In the genomic region with DNA sequence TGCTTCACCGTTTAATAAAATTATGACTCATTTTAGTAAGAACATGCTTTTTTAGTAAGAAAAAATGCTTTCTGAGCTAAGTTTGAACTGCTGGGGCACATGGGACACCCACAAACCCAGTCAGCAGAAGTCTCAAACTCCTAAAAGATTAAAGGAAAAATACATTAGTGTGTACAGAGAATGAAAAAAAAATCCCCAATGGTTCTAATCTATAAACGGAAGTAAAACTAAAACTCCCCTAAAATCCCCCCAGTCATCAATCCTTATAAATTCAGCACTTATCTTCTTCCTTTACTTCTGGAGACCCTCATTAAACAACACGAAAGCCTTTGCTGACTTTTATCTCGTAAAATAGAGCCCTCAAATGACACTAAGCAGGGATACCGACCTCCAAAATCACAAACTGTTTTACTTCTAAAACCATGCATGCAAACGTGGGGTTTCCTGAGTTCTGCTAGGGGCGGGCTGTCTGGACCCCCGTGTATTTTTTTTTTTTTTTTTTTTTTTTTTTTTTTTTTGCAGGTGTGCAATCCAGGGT, we compare ENCODE assay signal across 8 cellular contexts. TPM values are rescaled to one million over a fixed set of nuclear protein-coding genes. Genes with fewer than 3 reads are reported as not detected.
DNase-seq lines count a peak whose midpoint lies in the region; ATAC-seq and TF ChIP-seq lines count a peak whose summit lies in the region.

No MANE protein-coding gene starts in this region.

- H3K18ac ChIP-seq in mesendoderm (ENCODE audit: low read length), result no peak overlapping the region

- no peak overlapping the region for H2AK5ac ChIP-seq in mesendoderm (ENCODE audit: low read length)

- no peak overlapping the region for H3K23ac ChIP-seq in mesendoderm (ENCODE audit: low read length)

- H3K9ac ChIP-seq in ES-I3 (ENCODE audit: low read depth, low read length) (peak overlapping the region; percentile 21), Karpas-422 (ENCODE audit: low read length) (peak overlapping the region; percentile 21; the same call in 1 of the 2 replicates), mesendoderm (ENCODE audit: low read length) (no peak overlapping the region)

- no peak overlapping the region for H3K56ac ChIP-seq in mesendoderm (ENCODE audit: low read length)

- no peak overlapping the region for H2BK120ac ChIP-seq in mesendoderm (ENCODE audit: low read depth, low read length)

- H3K79me2 ChIP-seq in Karpas-422 (ENCODE audit: low read length) (peaks cover 2% of the 10 kb centered on the region; the same call in 1 of the 2 replicates), mesendoderm (ENCODE audit: control insufficient read depth, insufficient read depth, low read length) (no peaks in the 10 kb centered on the region)

- no peaks in the 10 kb centered on the region for H3K9me2 ChIP-seq in Karpas-422 (replicated peaks; ENCODE audit: insufficient read depth, low read length)

- 6 to 9% (median 7%) methylated on average over 8 of the region's 8 CpGs for WGBS in ovary, 3 donors
- WGBS in mesendoderm (ENCODE audit: extremely low coverage, insufficient coverage, low lambda C conversion rate), result no CpG with 5 or more reads among the region's 8 CpGs

- no peak overlapping the region for H2BK5ac ChIP-seq in mesendoderm (ENCODE audit: low read length)

- no peaks in the 10 kb centered on the region for H3K79me1 ChIP-seq in mesendoderm (ENCODE audit: low read length)

- intact Hi-C loops in ovary (cut with DNase I), result no loop called here

- H3K9me3 ChIP-seq in ES-I3 (ENCODE audit: control insufficient read depth, insufficient read depth, low read length), result no peaks in the 10 kb centered on the region
- H3K9me3 ChIP-seq in Karpas-422 (ENCODE audit: low read length), result no peaks in the 10 kb centered on the region
- no peaks in the 10 kb centered on the region for H3K9me3 ChIP-seq in ovary

- no peak overlapping the region for H2AFZ ChIP-seq in Karpas-422 (ENCODE audit: low read length)

- no peak overlapping the region for H2BK15ac ChIP-seq in mesendoderm (replicated peaks; ENCODE audit: low read depth)

- DNase-seq in Karpas-422, result no peak
- peak in 1 of 2 donors; percentile 37 for DNase-seq in cardiac fibroblast (ENCODE audit: low read depth in 2 of 2)
- DNase-seq in ovary, result no peak
- DNase-seq in middle frontal gyrus (ENCODE audit: extremely low spot score, low spot score), result no peak
- no peak for DNase-seq in mesendoderm

- no peak for TF ChIP-seq POLR2A in ovary (IDR thresholded peaks at IDR 0.05)

- TF ChIP-seq EP300 in ovary (IDR thresholded peaks at IDR 0.05), result no peak

- no peak overlapping the region for H3K4ac ChIP-seq in mesendoderm (ENCODE audit: low read depth, low read length)

- H3K27me3 ChIP-seq in Karpas-422 (ENCODE audit: low read length) (no peaks in the 10 kb centered on the region), ovary (no peaks in the 10 kb centered on the region), mesendoderm (ENCODE audit: insufficient read depth, low read length, poor library complexity) (peaks cover 18% of the 10 kb centered on the region)

- H4K5ac ChIP-seq in mesendoderm (ENCODE audit: low read length), result no peak overlapping the region

- H3K4me1 ChIP-seq in ES-I3 (ENCODE audit: insufficient read depth, low read length) (no peaks in the 10 kb centered on the region), Karpas-422 (ENCODE audit: low read length) (peaks cover 48% of the 10 kb centered on the region), ovary (ENCODE audit: insufficient read depth) (peaks cover 8% of the 10 kb centered on the region), mesendoderm (ENCODE audit: control insufficient read depth, low read depth, low read length) (no peaks in the 10 kb centered on the region)

- ATAC-seq in HG02763 (IDR thresholded peaks at IDR 0.05; ENCODE audit: unreplicated experiment), result no peak
- ATAC-seq in HG02678 (IDR thresholded peaks at IDR 0.05; ENCODE audit: unreplicated experiment), result no peak

- H3K36me3 ChIP-seq in ES-I3 (ENCODE audit: insufficient read depth, low read length) (no peaks in the 10 kb centered on the region), Karpas-422 (ENCODE audit: insufficient read depth, low read length) (no peaks in the 10 kb centered on the region), ovary (no peaks in the 10 kb centered on the region), mesendoderm (ENCODE audit: control insufficient read depth, insufficient read depth, low read length) (no peaks in the 10 kb centered on the region)

- H3K4me3 ChIP-seq in Karpas-422 (ENCODE audit: low read length), result no peak overlapping the region
- H3K4me3 ChIP-seq in cardiac fibroblast (replicated peaks in 1 of 2; ENCODE audit: low read depth in 2 of 2, low read length in 2 of 2), result peak overlapping the region; percentile 47 to 60
- peak overlapping the region; percentile 51 for H3K4me3 ChIP-seq in ovary
- H3K4me3 ChIP-seq in mesendoderm (ENCODE audit: low read length), result no peak overlapping the region

- H4K8ac ChIP-seq in mesendoderm (ENCODE audit: low read depth, low read length), result no peak overlapping the region

- TF ChIP-seq CTCF in cardiac fibroblast (IDR thresholded peaks at IDR 0.05; ENCODE audit: low read depth, low read length) (no peak), ovary (IDR thresholded peaks at IDR 0.05) (no peak)

- no peak overlapping the region for H3K27ac ChIP-seq in Karpas-422 (ENCODE audit: low read length)
- no peak overlapping the region for H3K27ac ChIP-seq in ovary
- no peak overlapping the region for H3K27ac ChIP-seq in mesendoderm (ENCODE audit: low read depth, low read length)

- peak overlapping the region; percentile 99 for H3K4me2 ChIP-seq in Karpas-422 (ENCODE audit: low read depth, low read length, poor library complexity, severe bottlenecking)
- H3K4me2 ChIP-seq in mesendoderm (ENCODE audit: low read length), result no peak overlapping the region

- no peaks in the 10 kb centered on the region for H4K20me1 ChIP-seq in Karpas-422 (ENCODE audit: insufficient read depth, low read depth, low read length)

RNA-seq across cellular contexts. Expression of a gene that starts 1.1 kb away (rescaled TPM):
- total RNA-seq in Karpas-422 (2014; rRNA removed; shearing (Covaris generic); ENCODE audit: low replicate concordance), result 5.3 and 11.8 TPM in 2 replicates
- total RNA-seq in ovary, result 1 to 10 TPM in 3 of 7 donors, under 1 TPM in 2, not detected in 2; 0.12 to 7.0 (median 1.2) TPM
- polyA plus RNA-seq in ovary, result 1 to 10 TPM in 1 of 2 donors, under 1 TPM in 1; 0.07 to 1.0 TPM
- polyA plus RNA-seq in mesendoderm (2013, experiment 1 of 2), result 0.80 TPM
- polyA plus RNA-seq in mesendoderm (2013, experiment 2 of 2), result 0.66 TPM

Comparison
In these comparisons a context has a peak if more than half of its experiments do, and no peak if none do; other contexts are left out.
1. H3K4me3 ChIP-seq: peak in cardiac fibroblast (2 of 2) and ovary (single experiment); none in Karpas-422 (single experiment) and mesendoderm (single experiment).